Comparison of ENCODE assay signal across 16 cellular contexts in genomic region chr19:16880884-16881554, GRCh38. TPM values are rescaled to one million over a fixed set of nuclear protein-coding genes. Genes with fewer than 3 reads are reported as not detected.
DNase-seq lines count a peak whose midpoint lies in the region; ATAC-seq and TF ChIP-seq lines count a peak whose summit lies in the region.
"Had no signal": no experiment of that assay in that cellular context is flagged by ENCODE, and none has a peak within 500 bp of the region (broad histone marks: within the 10 kb centered on the region; RNA-seq: fewer than 3 reads in every experiment).

No MANE protein-coding gene starts in this region.

- no peak overlapping the region for H2BK120ac ChIP-seq in neuronal stem cell (ENCODE audit: low read depth, low read length)

- TF ChIP-seq POLR2A in breast epithelium (IDR thresholded peaks at IDR 0.05) = no peak
- no peak for TF ChIP-seq POLR2A in adrenal gland (IDR thresholded peaks at IDR 0.05)

- H3K9me3 Mint-ChIP-seq in MCF 10A (ENCODE audit: unreplicated experiment) (peaks cover 17% of the 10 kb centered on the region), endothelial cell (ENCODE audit: unreplicated experiment) (peaks cover 17% of the 10 kb centered on the region)

- no peak overlapping the region for H3K14ac ChIP-seq in neuronal stem cell (ENCODE audit: low read length)

- H3K4me3 ChIP-seq in breast epithelium = no peak overlapping the region
- peak overlapping the region in 1 of 2 donors; percentile 40 for H3K4me3 ChIP-seq in neuronal stem cell (ENCODE audit: low read length in 2 of 2)
- H3K4me3 ChIP-seq in adrenal gland = no peak overlapping the region
- H3K4me3 ChIP-seq: A549, GM23248, HAP-1 had no signal

- H3K23ac ChIP-seq in neuronal stem cell (ENCODE audit: low read depth, low read length, poor library complexity) = peak overlapping the region; percentile 55

- no peak overlapping the region for H2AK5ac ChIP-seq in neuronal stem cell (ENCODE audit: low read depth, low read length)

- H2BK5ac ChIP-seq in neuronal stem cell (ENCODE audit: low read length) = no peak overlapping the region

- H3K4me1 ChIP-seq in breast epithelium (no peaks in the 10 kb centered on the region), neuronal stem cell (ENCODE audit: control insufficient read depth in 2 of 2, insufficient read depth in 1 of 2, low read depth in 1 of 2, low read length in 2 of 2) (no peaks in the 10 kb centered on the region), adrenal gland (replicated peaks in 1 of 2) (no peaks in the 10 kb centered on the region)
- H3K4me1 ChIP-seq: A549, Caco-2, HAP-1 had no signal

- H3K18ac ChIP-seq in neuronal stem cell (ENCODE audit: low read length) = peak overlapping the region; percentile 64

- POLR2A ChIA-PET in MCF 10A (lab: Yijun Ruan, JAX) = no interaction called here

- H3K27me3 ChIP-seq in breast epithelium = no peaks in the 10 kb centered on the region
- H3K27me3 ChIP-seq in neuronal stem cell (ENCODE audit: control insufficient read depth in 3 of 3, insufficient read depth in 3 of 3, low read depth in 1 of 3, low read length in 3 of 3) = no peaks in the 10 kb centered on the region
- H3K27me3 ChIP-seq in adrenal gland = no peaks in the 10 kb centered on the region

- H3K4me3 Mint-ChIP-seq in MCF 10A (ENCODE audit: unreplicated experiment) (no peak overlapping the region), endothelial cell (ENCODE audit: unreplicated experiment) (peak overlapping the region; percentile 85)
- H3K4me3 Mint-ChIP-seq: CD4-positive, alpha-beta T cell had no signal

- no CpG with 5 or more reads among the region's 8 CpGs for WGBS in neuronal stem cell (ENCODE audit: extremely low coverage in 2 of 2, insufficient read length in 2 of 2, insufficient replicate concordance in 1 of 2), 2 donors
- WGBS in adrenal gland, 4 donors = 80 to 91% (median 90%) methylated on average over 1 to 8 of the region's 8 CpGs

- H3K9me3 ChIP-seq in breast epithelium (peaks cover 19 to 25% of the 10 kb centered on the region in 2 donors), neuronal stem cell (replicated peaks in 1 of 2; ENCODE audit: control insufficient read depth in 2 of 2, insufficient read depth in 1 of 2, low read depth in 1 of 2, low read length in 2 of 2) (peaks cover 21 to 27% of the 10 kb centered on the region in 2 donors), adrenal gland (replicated peaks in 1 of 3) (peaks cover 0 to 15% (median 0%) of the 10 kb centered on the region in 3 donors)

- H3K36me3 ChIP-seq in breast epithelium (peaks cover 9% of the 10 kb centered on the region), neuronal stem cell (replicated peaks in 1 of 2; ENCODE audit: control insufficient read depth in 2 of 2, insufficient read depth in 2 of 2, low read length in 2 of 2) (peaks cover 38 to 46% of the 10 kb centered on the region in 2 donors), adrenal gland (replicated peaks in 1 of 2) (peaks cover 0 to 40% of the 10 kb centered on the region in 2 donors)

- H3K27ac Mint-ChIP-seq in MCF 10A (ENCODE audit: low read depth, unreplicated experiment) (no peak overlapping the region), endothelial cell (ENCODE audit: unreplicated experiment) (no peak overlapping the region)
- H3K27ac Mint-ChIP-seq: CD4-positive, alpha-beta T cell had no signal

- H4K8ac ChIP-seq in neuronal stem cell (ENCODE audit: low read depth, low read length) = peak overlapping the region; percentile 86

- no peaks in the 10 kb centered on the region for H3K27me3 Mint-ChIP-seq in MCF 10A (ENCODE audit: insufficient read depth, unreplicated experiment)
- peaks cover 5% of the 10 kb centered on the region for H3K27me3 Mint-ChIP-seq in endothelial cell (ENCODE audit: unreplicated experiment)

- peak overlapping the region; percentile 21 for H3K9ac ChIP-seq in neuronal stem cell (ENCODE audit: low read depth, low read length, poor library complexity)
- H3K9ac ChIP-seq: GM23248 had no signal

- no peak overlapping the region for H3K4ac ChIP-seq in neuronal stem cell (ENCODE audit: low read length)

- DNase-seq in breast epithelium (ENCODE audit: low spot score in 2 of 2) (no peak), MCF 10A (ENCODE audit: unreplicated experiment) (no peak), endothelial cell (ENCODE audit: low spot score) (no peak), neuronal stem cell (ENCODE audit: low spot score) (no peak), NCI-H2196 (lab: John Stamatoyannopoulos, UW; ENCODE audit: unreplicated experiment) (no peak), adrenal gland (no peak)
- DNase-seq: AML-193; Caco-2; CD4-positive, alpha-beta T cell; GM23248 had no signal

- H3K4me2 ChIP-seq in neuronal stem cell (ENCODE audit: insufficient read depth, low read length, poor library complexity, severe bottlenecking) = no peak overlapping the region
- H3K4me2 ChIP-seq: A549 had no signal

- H3K36me3 Mint-ChIP-seq in MCF 10A (ENCODE audit: insufficient read depth, unreplicated experiment) (peaks cover 37% of the 10 kb centered on the region), endothelial cell (ENCODE audit: low read depth, unreplicated experiment) (peaks cover 31% of the 10 kb centered on the region)

- CTCF ChIA-PET in MCF 10A (lab: Yijun Ruan, JAX) = no interaction called here

- H4K91ac ChIP-seq in neuronal stem cell (ENCODE audit: low read depth, low read length, poor library complexity) = no peak overlapping the region

- no peak overlapping the region for H2BK12ac ChIP-seq in neuronal stem cell (ENCODE audit: low read length)

- H2AFZ ChIP-seq in neuronal stem cell (ENCODE audit: low read length) = no peak overlapping the region
- H2AFZ ChIP-seq: GM23248 had no signal

- H2BK15ac ChIP-seq in neuronal stem cell (ENCODE audit: low read length) = no peak overlapping the region

- H3K27ac ChIP-seq in breast epithelium = peak overlapping the region; percentile 71 to 72
- H3K27ac ChIP-seq in neuronal stem cell (replicated peaks; ENCODE audit: low read length) = no peak overlapping the region
- no peak overlapping the region for H3K27ac ChIP-seq in adrenal gland
- H3K27ac ChIP-seq: 22Rv1, A549, C4-2B, GM23248 had no signal

- H3K4me1 Mint-ChIP-seq in MCF 10A (ENCODE audit: insufficient read depth, unreplicated experiment) = peaks cover 6% of the 10 kb centered on the region
- no peaks in the 10 kb centered on the region for H3K4me1 Mint-ChIP-seq in endothelial cell (ENCODE audit: unreplicated experiment)

- ATAC-seq in HG02798 (IDR thresholded peaks at IDR 0.05; ENCODE audit: poor library complexity, unreplicated experiment) = no peak
- ATAC-seq: A549 had no signal

- intact Hi-C loops in breast epithelium (cut with DNase I; ENCODE audit: low total_unique reads) = no loop called here
- intact Hi-C loops in MCF 10A (cut with micrococcal nuclease) = no loop called here
- intact Hi-C loops in adrenal gland (cut with DNase I) = no loop called here

- TF ChIP-seq CTCF in breast epithelium (IDR thresholded peaks at IDR 0.05) = no peak
- TF ChIP-seq CTCF in MCF 10A (IDR thresholded peaks at IDR 0.05; ENCODE audit: unreplicated experiment) = no peak
- TF ChIP-seq CTCF in endothelial cell (IDR thresholded peaks at IDR 0.05; ENCODE audit: unreplicated experiment) = no peak
- TF ChIP-seq CTCF in adrenal gland (IDR thresholded peaks at IDR 0.05) = no peak

- H3K79me1 ChIP-seq in neuronal stem cell (ENCODE audit: low read depth, low read length) = peaks cover 11% of the 10 kb centered on the region

- no TSS peak for BruUV-seq in MCF 10A (replicated peaks; lab: Mats Ljungman, UMichigan)

RNA-seq across cellular contexts. Expression of gene F2RL3, which starts 7.8 kb away (rescaled TPM):
- total RNA-seq in breast epithelium = 10 to 100 TPM in 1 of 3 donors, 1 to 10 TPM in 1, under 1 TPM in 1; 0.32 to 27.5 (median 4.2) TPM
- not detected in 2 replicates for total RNA-seq in MCF 10A (2022)
- total RNA-seq in endothelial cell (ENCODE audit: unreplicated experiment) = 0.92 TPM
- not detected for polyA plus RNA-seq in neuronal stem cell (2013, experiment 1 of 2)
- not detected for polyA plus RNA-seq in neuronal stem cell (2013, experiment 2 of 2)
- total RNA-seq in adrenal gland = 1 to 10 TPM in 7 of 8 donors, under 1 TPM in 1; 0.83 to 3.8 (median 2.2) TPM
- 1 to 10 TPM in 2 of 3 donors, under 1 TPM in 1; 0.62 to 3.1 (median 3.0) TPM for polyA plus RNA-seq in adrenal gland
- total RNA-seq: Caco-2; CD4-positive, alpha-beta T cell; GM23248 had no signal
- polyA plus RNA-seq: A549, BJ, GM23248 had no signal

RNA-seq across cellular contexts. Expression of gene SIN3B, which starts 51.8 kb away (rescaled TPM):
- total RNA-seq in breast epithelium (10 to 100 TPM; 43.2 to 88.5 (median 48.1) TPM), MCF 10A (2022) (56.0 and 66.6 TPM in 2 replicates), endothelial cell (ENCODE audit: unreplicated experiment) (84.8 TPM), adrenal gland (10 to 100 TPM; 25.5 to 72.3 (median 35.9) TPM)
- polyA plus RNA-seq in neuronal stem cell (2013, experiment 1 of 2) = 25.4 TPM
- 25.2 TPM for polyA plus RNA-seq in neuronal stem cell (2013, experiment 2 of 2)
- 100 to 1,000 TPM in 1 of 3 donors, 10 to 100 TPM in 2; 30.1 to 133 (median 56.7) TPM for polyA plus RNA-seq in adrenal gland

Comparison
In these comparisons a context has a peak if more than half of its experiments do, and no peak if none do; other contexts are left out.
1. H3K27ac ChIP-seq: peak in breast epithelium (2 of 2); none in neuronal stem cell (single experiment) and adrenal gland (0 of 5).